In genomic region chr2:41993086-41993812, GRCh38 we compare ENCODE assay signal across 24 cellular contexts. TPM values are rescaled to one million over a fixed set of nuclear protein-coding genes. Genes with fewer than 3 reads are reported as not detected.
"Had no signal": no experiment of that assay in that cellular context is flagged by ENCODE, and none has a peak within 500 bp of the region (broad histone marks: within the 10 kb centered on the region; RNA-seq: fewer than 3 reads in every experiment).

No MANE protein-coding gene starts in this region.

- DNase-seq: activated B cell treated with CpG ODN at 0.5 μM for 24 hours; activated CD4-positive, alpha-beta T cell treated with anti-CD3 and anti-CD28 coated beads, Interleukin-2, amount 50 U/mL, for 1 hour; activated CD8-positive, alpha-beta T cell treated with anti-CD3 and anti-CD28 coated beads for 36 hours; activated T-cell treated with anti-CD3 and anti-CD28 coated beads, Interleukin-2, amount 50 U/mL, for 4 hours; central memory CD4-positive, alpha-beta T cell; esophagus squamous epithelium; foreskin melanocyte; islet precursor cell; left ventricle myocardium superior; mammary epithelial cell; natural killer cell; ovary; retina; sigmoid colon; stimulated activated CD4-positive, alpha-beta T cell treated with anti-CD3 and anti-CD28 coated beads, Interleukin-15, amount 100 ng/mL, for 24 hours; stimulated activated naive CD4-positive, alpha-beta T cell; T-helper 2 cell; tibial artery had no signal

- H3K27ac Mint-ChIP-seq: activated B cell treated with CpG ODN at 0.5 μM for 24 hours; activated CD8-positive, alpha-beta T cell treated with anti-CD3 and anti-CD28 coated beads for 36 hours; activated naive CD4-positive, alpha-beta T cell treated with anti-CD3 and anti-CD28 coated beads, Interleukin-2, amount 50 U/mL, for 24 hours; activated T-helper 2 cell treated with anti-CD3 and anti-CD28 coated beads, Interferon-gamma antibody, Interleukin-2, Interleukin-4, amounts not matched to agents 10 μg/mL and 5 μg/mL and 100 μg/mL, durations not matched to agents 14 hours and 24 hours and 36 hours; natural killer cell had no signal

- H3K36me3 Mint-ChIP-seq: activated naive CD4-positive, alpha-beta T cell treated with anti-CD3 and anti-CD28 coated beads, Interleukin-2, amount 50 U/mL, for 24 hours; natural killer cell had no signal

- H3K9me3 Mint-ChIP-seq: activated CD8-positive, alpha-beta T cell treated with anti-CD3 and anti-CD28 coated beads for 36 hours; activated naive CD4-positive, alpha-beta T cell treated with anti-CD3 and anti-CD28 coated beads, Interleukin-2, amount 50 U/mL, for 24 hours; activated T-cell treated with anti-CD3 and anti-CD28 coated beads, Interleukin-2, amount 50 U/mL, for 4 hours; activated T-helper 2 cell treated with anti-CD3 and anti-CD28 coated beads, Interferon-gamma antibody, Interleukin-2, Interleukin-4, amounts not matched to agents 10 μg/mL and 5 μg/mL and 100 μg/mL, durations not matched to agents 14 hours and 24 hours and 36 hours; natural killer cell had no signal

- ATAC-seq: activated T-cell treated with anti-CD3 and anti-CD28 coated beads, Interleukin-2, amount 50 U/mL, for 4 hours; left ventricle myocardium superior; natural killer cell had no signal

- H3K36me3 ChIP-seq: breast epithelium, esophagus squamous epithelium, ovary, prostate gland, sigmoid colon, suprapubic skin, tibial artery had no signal

- H3K4me1 Mint-ChIP-seq: activated B cell treated with CpG ODN at 0.5 μM for 24 hours; activated naive CD4-positive, alpha-beta T cell treated with anti-CD3 and anti-CD28 coated beads, Interleukin-2, amount 50 U/mL, for 24 hours; natural killer cell had no signal

- H3K27ac ChIP-seq: breast epithelium, epithelial cell of prostate, esophagus squamous epithelium, ovary, prostate gland, sigmoid colon, suprapubic skin, tibial artery had no signal

- H3K27me3 ChIP-seq: breast epithelium, ovary, sigmoid colon, suprapubic skin, tibial artery had no signal

- H3K4me3 ChIP-seq: breast epithelium, esophagus squamous epithelium, ovary, prostate gland, sigmoid colon, suprapubic skin, tibial artery had no signal

- H3K9me3 ChIP-seq: breast epithelium, esophagus squamous epithelium, ovary, prostate gland, sigmoid colon, suprapubic skin, tibial artery had no signal

- H3K4me3 Mint-ChIP-seq: activated B cell treated with CpG ODN at 0.5 μM for 24 hours; activated CD8-positive, alpha-beta T cell treated with anti-CD3 and anti-CD28 coated beads for 36 hours; activated naive CD4-positive, alpha-beta T cell treated with anti-CD3 and anti-CD28 coated beads, Interleukin-2, amount 50 U/mL, for 24 hours; activated T-cell treated with anti-CD3 and anti-CD28 coated beads, Interleukin-2, amount 50 U/mL, for 4 hours; natural killer cell had no signal

- H3K4me1 ChIP-seq: breast epithelium, esophagus squamous epithelium, prostate gland had no signal

RNA-seq across cellular contexts. Expression of gene PKDCC, which starts 54.6 kb away (rescaled TPM):
- total RNA-seq: activated B cell treated with CpG ODN at 0.5 μM for 24 hours; activated CD8-positive, alpha-beta T cell treated with anti-CD3 and anti-CD28 coated beads for 36 hours had no signal
- polyA plus RNA-seq: mammary epithelial cell had no signal
